ENCODE assay signal across 34 cellular contexts in genomic region chr4:24372341-24372740, GRCh38.
"Had no signal": no experiment of that assay in that cellular context is flagged by ENCODE, and none has a peak within 500 bp of the region (broad histone marks: within the 10 kb centered on the region; RNA-seq: fewer than 3 reads in every experiment).

No MANE protein-coding gene starts in this region.

- DNase-seq: activated B cell treated with CpG ODN at 0.5 μM for 24 hours; activated CD4-positive, alpha-beta memory T cell treated with anti-CD3 and anti-CD28 coated beads, Interleukin-2, amount 10 ng/mL, durations not matched to agents 7 days and 5 days; activated CD4-positive, alpha-beta T cell treated with anti-CD3 and anti-CD28 coated beads for 4 hours; activated CD4-positive, CD25-positive, alpha-beta regulatory T cell treated with anti-CD3 and anti-CD28 coated beads, Interleukin-2, amount 50 U/mL, for 72 hours; activated CD8-positive, alpha-beta memory T cell treated with anti-CD3 and anti-CD28 coated beads for 24 hours; activated CD8-positive, alpha-beta memory T cell treated with anti-CD3 and anti-CD28 coated beads, Interleukin-2, amount 10 ng/mL, durations not matched to agents 7 days and 5 days; activated CD8-positive, alpha-beta memory T cell treated with anti-CD3 and anti-CD28 coated beads, Interleukin-2, amount 50 U/mL, for 48 hours; activated effector memory CD4-positive, alpha-beta T cell treated with Interleukin-2 at 50 U/mL for 16 hours; activated naive CD4-positive, alpha-beta T cell treated with anti-CD3 and anti-CD28 coated beads, Interleukin-2, amount 50 U/mL, for 16 hours; activated naive CD8-positive, alpha-beta T cell treated with anti-CD3 and anti-CD28 coated beads for 36 hours; activated T-cell treated with anti-CD3 and anti-CD28 coated beads, Interleukin-2, amount 50 U/mL, for 48 hours; amniotic stem cell; aorta; brain microvascular endothelial cell; Karpas-422; KBM-7; NCI-H1105; NCI-H1417 treated with DMSO at 0.1 percent for 48 hours; NCI-H187 treated with DMSO at 0.1 percent for 48 hours; NCI-H2081; NCI-H2171 treated with DMSO at 0.1 percent for 48 hours; NCI-H2227 treated with DMSO at 0.1 percent for 48 hours; NCI-H446; NCI-H510A treated with DMSO at 0.1 percent for 48 hours; NCI-H526 treated with DMSO at 0.1 percent for 48 hours; NCI-H774; SIG-M5; T-helper 1 cell; T-helper 2 cell; T-helper 9 cell had no signal

- ATAC-seq: activated CD8-positive, alpha-beta memory T cell treated with anti-CD3 and anti-CD28 coated beads, Interleukin-2, amount 10 ng/mL, durations not matched to agents 7 days and 5 days; Panc1; SK-N-SH treated with all-trans-retinoic acid at 6 μM for 48 hours had no signal

- H3K36me3 Mint-ChIP-seq: activated CD8-positive, alpha-beta memory T cell treated with anti-CD3 and anti-CD28 coated beads, Interleukin-2, amount 10 ng/mL, durations not matched to agents 7 days and 5 days; activated naive CD8-positive, alpha-beta T cell treated with anti-CD3 and anti-CD28 coated beads for 36 hours; IgD-negative memory B cell had no signal

- H3K9me3 Mint-ChIP-seq: activated B cell treated with CpG ODN at 0.5 μM for 24 hours; activated CD4-positive, alpha-beta memory T cell treated with anti-CD3 and anti-CD28 coated beads, Interleukin-2, amount 10 ng/mL, durations not matched to agents 7 days and 5 days; activated naive CD8-positive, alpha-beta T cell treated with anti-CD3 and anti-CD28 coated beads for 36 hours had no signal

- H3K27me3 Mint-ChIP-seq: activated CD4-positive, alpha-beta memory T cell treated with anti-CD3 and anti-CD28 coated beads, Interleukin-2, amount 10 ng/mL, durations not matched to agents 7 days and 5 days; activated CD8-positive, alpha-beta memory T cell treated with anti-CD3 and anti-CD28 coated beads, Interleukin-2, amount 10 ng/mL, durations not matched to agents 7 days and 5 days had no signal

- H3K4me1 Mint-ChIP-seq: activated B cell treated with CpG ODN at 0.5 μM for 24 hours; activated CD4-positive, alpha-beta memory T cell treated with anti-CD3 and anti-CD28 coated beads, Interleukin-2, amount 10 ng/mL, durations not matched to agents 7 days and 5 days; activated CD8-positive, alpha-beta memory T cell treated with anti-CD3 and anti-CD28 coated beads, Interleukin-2, amount 10 ng/mL, durations not matched to agents 7 days and 5 days; IgD-negative memory B cell had no signal

- H3K27ac Mint-ChIP-seq: activated B cell treated with CpG ODN at 0.5 μM for 24 hours; activated CD4-positive, alpha-beta memory T cell treated with anti-CD3 and anti-CD28 coated beads, Interleukin-2, amount 10 ng/mL, durations not matched to agents 7 days and 5 days; activated CD8-positive, alpha-beta memory T cell treated with anti-CD3 and anti-CD28 coated beads, Interleukin-2, amount 10 ng/mL, durations not matched to agents 7 days and 5 days; activated naive CD8-positive, alpha-beta T cell treated with anti-CD3 and anti-CD28 coated beads for 36 hours; IgD-negative memory B cell had no signal

- H3K4me3 Mint-ChIP-seq: activated B cell treated with CpG ODN at 0.5 μM for 24 hours; activated CD4-positive, alpha-beta memory T cell treated with anti-CD3 and anti-CD28 coated beads, Interleukin-2, amount 10 ng/mL, durations not matched to agents 7 days and 5 days; activated CD8-positive, alpha-beta memory T cell treated with anti-CD3 and anti-CD28 coated beads, Interleukin-2, amount 10 ng/mL, durations not matched to agents 7 days and 5 days; activated naive CD8-positive, alpha-beta T cell treated with anti-CD3 and anti-CD28 coated beads for 36 hours; IgD-negative memory B cell had no signal

- H3K36me3 ChIP-seq: brain microvascular endothelial cell had no signal

- H3K27me3 ChIP-seq: brain microvascular endothelial cell had no signal

- H3K27ac ChIP-seq: brain microvascular endothelial cell, VCaP had no signal
